In the genomic region with DNA sequence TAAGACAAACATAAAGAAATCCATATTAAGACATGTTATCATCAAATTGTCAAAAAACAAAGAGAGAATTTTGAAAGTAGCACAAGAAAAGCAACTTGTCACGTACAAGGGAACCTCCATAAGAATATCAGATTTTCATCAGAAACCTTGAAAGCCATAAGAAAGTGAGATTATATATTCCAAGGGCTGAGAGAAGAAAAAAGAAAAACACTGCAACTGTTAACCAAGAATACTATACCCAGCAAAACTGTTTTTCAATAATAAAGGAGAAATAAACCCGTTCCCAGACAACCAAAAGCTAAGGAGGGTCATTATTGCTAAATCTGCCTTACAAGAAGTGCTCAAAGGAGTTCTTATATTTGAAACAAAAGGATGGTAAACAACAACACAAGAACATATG, we compare ENCODE assay signal across 7 cellular contexts.
"Had no signal": no experiment of that assay in that cellular context is flagged by ENCODE, and none has a peak within 500 bp of the region (broad histone marks: within the 10 kb centered on the region; RNA-seq: fewer than 3 reads in every experiment).

No MANE protein-coding gene starts in this region.

- ATAC-seq: HepG2 had no signal

- DNase-seq: IMR-90, KBM-7, KG1 had no signal

- H3K9ac ChIP-seq: KMS-11 had no signal

- H3K4me2 ChIP-seq: KMS-11 had no signal

- FAIRE-seq: HepG2, HTR-8/SVneo had no signal

- H3K27ac ChIP-seq: HL-60, KMS-11 had no signal
